Comparison of ENCODE assay signal across 1 cellular context in genomic region chr1:999797-1000356, GRCh38.
TF ChIP-seq lines count a peak whose summit lies in the region.

HES4 (minus strand) TSS chr1:1000097; CDS start chr1:999973, 124 bp downstream.

TF ChIP-seq in WTC11, 78 proteins besides CTCF, POLR2A, EP300 and RAD21 (continued from another document):
- TF ChIP-seq ELF4 (CRISPR knock-in tag; IDR thresholded peaks at IDR 0.05; ENCODE audit: low read depth) (no peak), ATF6 (CRISPR knock-in tag; IDR thresholded peaks at IDR 0.05) (no peak), ZNF121 (CRISPR knock-in tag; IDR thresholded peaks at IDR 0.05) (no peak), NFE2L1 (CRISPR knock-in tag; IDR thresholded peaks at IDR 0.05) (0 out of 2 replicates have a peak, but pooled peaks have one; percentile 35), RELA (CRISPR knock-in tag; IDR thresholded peaks at IDR 0.05; ENCODE audit: borderline replicate concordance) (no peak), TEAD4 (CRISPR knock-in tag; IDR thresholded peaks at IDR 0.05) (no peak), IRF1 (CRISPR knock-in tag; IDR thresholded peaks at IDR 0.05) (no peak), ZNF317 (CRISPR knock-in tag; IDR thresholded peaks at IDR 0.05; ENCODE audit: borderline replicate concordance, low read depth) (no peak), ZNF138 (CRISPR knock-in tag; conservative IDR thresholded peaks at IDR 0.05) (no peak), MAX (CRISPR knock-in tag; IDR thresholded peaks at IDR 0.05) (no peak), CDX4 (CRISPR knock-in tag; IDR thresholded peaks at IDR 0.05; ENCODE audit: borderline replicate concordance) (no peak), NFATC4 (CRISPR knock-in tag; IDR thresholded peaks at IDR 0.05) (no peak), ATF3 (CRISPR knock-in tag; conservative IDR thresholded peaks at IDR 0.05) (no peak), JUN (CRISPR knock-in tag; IDR thresholded peaks at IDR 0.05) (0 out of 2 replicates have a peak, but pooled peaks have one; percentile 7), ERG (CRISPR knock-in tag; IDR thresholded peaks at IDR 0.05) (no peak), FOXP1 (CRISPR knock-in tag; IDR thresholded peaks at IDR 0.05; ENCODE audit: borderline replicate concordance) (0 out of 2 replicates have a peak, but pooled peaks have one; percentile 1), NR1H2 (CRISPR knock-in tag; IDR thresholded peaks at IDR 0.05) (no peak), ATF2 (CRISPR knock-in tag; IDR thresholded peaks at IDR 0.05; ENCODE audit: borderline replicate concordance, low read depth) (no peak), ZNF532 (CRISPR knock-in tag; IDR thresholded peaks at IDR 0.05; ENCODE audit: borderline replicate concordance) (no peak), TP53 (CRISPR knock-in tag; IDR thresholded peaks at IDR 0.05) (no peak), USF1 (CRISPR knock-in tag; IDR thresholded peaks at IDR 0.05) (no peak), USF2 (CRISPR knock-in tag; IDR thresholded peaks at IDR 0.05) (no peak), E2F4 (CRISPR knock-in tag; IDR thresholded peaks at IDR 0.05; ENCODE audit: borderline replicate concordance, low read depth) (no peak)
